In the genomic region with DNA sequence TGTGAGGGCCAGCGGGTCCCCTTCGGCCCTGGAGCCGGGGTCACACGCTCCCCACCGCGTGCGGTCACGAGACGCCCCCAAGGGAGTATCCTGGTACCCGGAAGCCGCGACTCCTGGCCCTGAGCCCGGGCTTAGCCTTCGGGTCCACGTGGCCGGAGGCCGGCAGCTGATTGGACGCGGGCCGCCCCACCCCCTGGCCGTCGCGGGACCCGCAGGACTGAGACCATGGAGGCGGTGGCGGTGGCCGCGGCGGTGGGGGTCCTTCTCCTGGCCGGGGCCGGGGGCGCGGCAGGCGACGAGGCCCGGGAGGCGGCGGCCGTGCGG, we compare ENCODE assay signal across 8 cellular contexts. TPM values are rescaled to one million over a fixed set of nuclear protein-coding genes. Genes with fewer than 3 reads are reported as not detected.
DNase-seq lines count a peak whose midpoint lies in the region; ATAC-seq and TF ChIP-seq lines count a peak whose summit lies in the region.

TSS of gene NAGLU (plus strand) at position 194 of the 324 bp plus-strand sequence. CDS start at position 226, 32 bp downstream.

- H3K4me3 ChIP-seq in epithelial cell of proximal tubule (ENCODE audit: low read depth, low read length): peak within 1 kb of the TSS; percentile 86
- peak within 1 kb of the TSS; percentile 57 for H3K4me3 ChIP-seq in mucosa of stomach (ENCODE audit: low read length)

- DNase-seq in DMS 273 (lab: John Stamatoyannopoulos, UW; ENCODE audit: unreplicated experiment) (peak; percentile 97), HuH-7.5 (ENCODE audit: low spot score) (peak; percentile 99), OCI-M2 (lab: John Stamatoyannopoulos, UW; ENCODE audit: unreplicated experiment) (peak; percentile 59), epithelial cell of proximal tubule (ENCODE audit: low read depth) (no peak)
- peak; percentile 81 for DNase-seq in activated T-cell treated with anti-CD3 and anti-CD28 coated beads, Interleukin-2, amount 50 U/mL, for 1 hour
- DNase-seq in stimulated activated CD8-positive, alpha-beta memory T cell treated with anti-CD3 and anti-CD28 coated beads, Interleukin-7, amount 100 ng/mL, for 1 hour (ENCODE audit: low read depth in 2 of 2): peak; percentile 64 to 67

- no peaks in the 10 kb centered on the region for H3K9me3 ChIP-seq in mucosa of stomach (ENCODE audit: control insufficient read depth, low read length)

- H3K27me3 ChIP-seq in mucosa of stomach (ENCODE audit: control insufficient read depth, insufficient read depth, low read length): no peaks in the 10 kb centered on the region

- H3K4me1 ChIP-seq in mucosa of stomach (ENCODE audit: control insufficient read depth, insufficient read depth, low read length): peaks cover 31% of the 10 kb centered on the region

- peak; percentile 70 for ATAC-seq in GM21526 (IDR thresholded peaks at IDR 0.05; ENCODE audit: low FRiP score, unreplicated experiment)

- TF ChIP-seq CTCF in epithelial cell of proximal tubule (conservative IDR thresholded peaks at IDR 0.05; ENCODE audit: low read depth, low read length): no peak

- H3K36me3 ChIP-seq in mucosa of stomach (ENCODE audit: control insufficient read depth, insufficient read depth, low read length): no peaks in the 10 kb centered on the region

- peak within 1 kb of the TSS; percentile 80 for H3K9ac ChIP-seq in mucosa of stomach (ENCODE audit: low read length)

RNA-seq across cellular contexts. Expression of gene NAGLU, which starts in this region (rescaled TPM):
- 25.2 and 28.8 TPM in 2 replicates for total RNA-seq in epithelial cell of proximal tubule
